Comparison of ENCODE assay signal across 1 cellular context in genomic region chr20:58816957-58817651, GRCh38.
TF ChIP-seq lines count a peak whose summit lies in the region.

No MANE protein-coding gene starts in this region.

TF ChIP-seq in HepG2, 621 proteins besides CTCF, POLR2A, EP300 and RAD21:
- TF ChIP-seq ZNF275 (CRISPR knock-in tag; IDR thresholded peaks at IDR 0.05; ENCODE audit: borderline replicate concordance) (no peak), HDAC2 (CRISPR knock-in tag; IDR thresholded peaks at IDR 0.05) (no peak), EZH2 (conservative IDR thresholded peaks at IDR 0.05; ENCODE audit: low read depth, low read length) (0 out of 2 replicates have a peak, but pooled peaks have one; percentile 34), SP2 (CRISPR knock-in tag; IDR thresholded peaks at IDR 0.05) (no peak)
